In genomic region chr2:238274152-238274865, GRCh38 we compare ENCODE assay signal across 16 cellular contexts.
"Had no signal": no experiment of that assay in that cellular context is flagged by ENCODE, and none has a peak within 500 bp of the region (broad histone marks: within the 10 kb centered on the region; RNA-seq: fewer than 3 reads in every experiment).

No MANE protein-coding gene starts in this region.

- H3K27ac ChIP-seq: epithelial cell of prostate, right atrium auricular region, suprapubic skin had no signal

- H3K9me3 Mint-ChIP-seq: activated naive CD4-positive, alpha-beta T cell treated with anti-CD3 and anti-CD28 coated beads, Interleukin-2, amount 10 ng/mL, durations not matched to agents 7 days and 5 days; activated T-helper 2 cell treated with anti-CD3 and anti-CD28 coated beads, Interferon-gamma antibody, Interleukin-2, Interleukin-4, amounts not matched to agents 10 μg/mL and 5 μg/mL and 100 μg/mL, durations not matched to agents 14 hours and 24 hours and 36 hours; effector memory CD8-positive, alpha-beta T cell; immature natural killer cell; T-helper 1 cell treated with Interleukin-12 subunit alpha and Interleukin-12 subunit beta and Interleukin-4 antibody, amounts not matched to agents 30 μg/mL and 1 μg/mL, for 36 hours had no signal

- H3K27me3 Mint-ChIP-seq: activated naive CD4-positive, alpha-beta T cell treated with anti-CD3 and anti-CD28 coated beads, Interleukin-2, amount 10 ng/mL, durations not matched to agents 7 days and 5 days; effector memory CD8-positive, alpha-beta T cell had no signal

- ATAC-seq: effector memory CD8-positive, alpha-beta T cell had no signal

- H3K9ac ChIP-seq: SK-N-SH had no signal

- H3K27me3 ChIP-seq: right atrium auricular region, suprapubic skin had no signal

- DNase-seq: activated CD4-positive, alpha-beta T cell treated with anti-CD3 and anti-CD28 coated beads, Interleukin-2, amount 50 U/mL, for 1 hour; activated CD4-positive, CD25-positive, alpha-beta regulatory T cell; activated naive CD4-positive, alpha-beta T cell treated with anti-CD3 and anti-CD28 coated beads, Interleukin-2, amount 10 ng/mL, durations not matched to agents 7 days and 5 days; activated T-cell treated with anti-CD3 and anti-CD28 coated beads for 4 hours; caudate nucleus; cortex of kidney; effector memory CD8-positive, alpha-beta T cell; immature natural killer cell; mesenchymal stem cell; SK-N-SH; stimulated activated naive CD4-positive, alpha-beta T cell treated with Interleukin-2 at 50 U/mL for 16 hours had no signal

- H3K4me1 Mint-ChIP-seq: activated naive CD4-positive, alpha-beta T cell treated with anti-CD3 and anti-CD28 coated beads, Interleukin-2, amount 10 ng/mL, durations not matched to agents 7 days and 5 days; immature natural killer cell had no signal

- H3K9me3 ChIP-seq: right atrium auricular region, SK-N-SH, suprapubic skin had no signal

- H3K4me3 ChIP-seq: right atrium auricular region, suprapubic skin had no signal

- H3K27ac Mint-ChIP-seq: activated naive CD4-positive, alpha-beta T cell treated with anti-CD3 and anti-CD28 coated beads, Interleukin-2, amount 10 ng/mL, durations not matched to agents 7 days and 5 days; activated T-helper 2 cell treated with anti-CD3 and anti-CD28 coated beads, Interferon-gamma antibody, Interleukin-2, Interleukin-4, amounts not matched to agents 10 μg/mL and 5 μg/mL and 100 μg/mL, durations not matched to agents 14 hours and 24 hours and 36 hours; T-helper 1 cell treated with Interleukin-12 subunit alpha and Interleukin-12 subunit beta and Interleukin-4 antibody, amounts not matched to agents 30 μg/mL and 1 μg/mL, for 36 hours had no signal

- H3K4me3 Mint-ChIP-seq: activated naive CD4-positive, alpha-beta T cell treated with anti-CD3 and anti-CD28 coated beads, Interleukin-2, amount 10 ng/mL, durations not matched to agents 7 days and 5 days; effector memory CD8-positive, alpha-beta T cell; immature natural killer cell; T-helper 1 cell treated with Interleukin-12 subunit alpha and Interleukin-12 subunit beta and Interleukin-4 antibody, amounts not matched to agents 30 μg/mL and 1 μg/mL, for 36 hours had no signal
